1 cellular context compared by ENCODE assay signal in genomic region chr16:24775455-24775854, GRCh38.
TF ChIP-seq lines count a peak whose summit lies in the region.

No MANE protein-coding gene starts in this region.

TF ChIP-seq in H1, 55 proteins besides CTCF, POLR2A, EP300 and RAD21:
- TF ChIP-seq POLR2AphosphoS5 (IDR thresholded peaks at IDR 0.05; ENCODE audit: low read depth, low read length) (0 out of 2 replicates have a peak, but pooled peaks have one; percentile 0), TAF7 (optimal IDR thresholded peaks at IDR 0.05; ENCODE audit: borderline replicate concordance, low read depth, low read length) (no peak)
